In genomic region chr7:154853727-154854095, GRCh38 we compare ENCODE assay signal across 19 cellular contexts.
DNase-seq lines count a peak whose midpoint lies in the region; ATAC-seq, FAIRE-seq and TF ChIP-seq lines count a peak whose summit lies in the region.
"Had no signal": no experiment of that assay in that cellular context is flagged by ENCODE, and none has a peak within 500 bp of the region (broad histone marks: within the 10 kb centered on the region; RNA-seq: fewer than 3 reads in every experiment).

No MANE protein-coding gene starts in this region.

- no peak overlapping the region for H3K9ac ChIP-seq in K562 (ENCODE audit: insufficient read depth in 1 of 2, low read depth in 2 of 2, low read length in 2 of 2)
- H3K9ac ChIP-seq in trophoblast cell (ENCODE audit: low read length) = no peak overlapping the region
- H3K9ac ChIP-seq: BLaER1 had no signal

- TF ChIP-seq RAD21 in K562 (CRISPR knock-in tag; conservative IDR thresholded peaks at IDR 0.05 in 1 of 2, IDR thresholded peaks at IDR 0.05 in 1 of 2) = no peak

- no peak overlapping the region for H4K12ac ChIP-seq in trophoblast cell (ENCODE audit: low read depth, low read length)

- H3K36me3 ChIP-seq in K562 (ENCODE audit: control insufficient read depth, insufficient read depth, low read length) (no peaks in the 10 kb centered on the region), trophoblast cell (ENCODE audit: control insufficient read depth in 1 of 2, insufficient read depth in 2 of 2, low read length in 2 of 2) (no peaks in the 10 kb centered on the region)
- H3K36me3 ChIP-seq: BLaER1, HAP-1 had no signal

- no peak overlapping the region for H3K27ac ChIP-seq in K562 (ENCODE audit: extremely low read depth, low read depth, low read length)
- no peak overlapping the region for H3K27ac ChIP-seq in trophoblast cell (ENCODE audit: low read depth, low read length)
- H3K27ac ChIP-seq: BLaER1 had no signal

- FAIRE-seq in K562 (lab: Jason Lieb, UNC) (no peak), HTR-8/SVneo (lab: Jason Lieb, UNC) (no peak)

- no peak overlapping the region for H3K14ac ChIP-seq in trophoblast cell (ENCODE audit: low read length)

- H3K4me3 ChIP-seq in K562 (no peak overlapping the region), trophoblast cell (ENCODE audit: low read depth, low read length) (no peak overlapping the region)
- H3K4me3 ChIP-seq: BLaER1, HAP-1 had no signal

- TF ChIP-seq EP300 in K562 (IDR thresholded peaks at IDR 0.05; ENCODE audit: low read length) = no peak

- no peak overlapping the region for H2BK120ac ChIP-seq in trophoblast cell (ENCODE audit: insufficient read depth, low read length, poor library complexity)

- H3K79me2 ChIP-seq in K562 (ENCODE audit: control insufficient read depth, insufficient read depth, low read length) = no peaks in the 10 kb centered on the region
- H3K79me2 ChIP-seq in trophoblast cell (ENCODE audit: control insufficient read depth, insufficient read depth, low read length, poor library complexity) = no peaks in the 10 kb centered on the region

- H3K23ac ChIP-seq in trophoblast cell (ENCODE audit: low read length) = no peak overlapping the region

- ATAC-seq in K562 (no peak), left colon (peak; percentile 38), GM18520 (IDR thresholded peaks at IDR 0.05; ENCODE audit: unreplicated experiment) (no peak)
- ATAC-seq: CD8-positive, alpha-beta T cell had no signal

- H3K4me2 ChIP-seq in K562 (ENCODE audit: insufficient read depth, low read length) (no peak overlapping the region), trophoblast cell (ENCODE audit: low read length) (no peak overlapping the region)
- H3K4me2 ChIP-seq: BLaER1 had no signal

- no peak overlapping the region for H2AK5ac ChIP-seq in trophoblast cell (ENCODE audit: low read length)

- no TSS peak for BruUV-seq in K562 (replicated peaks; lab: Mats Ljungman, UMichigan)

- H2AFZ ChIP-seq in K562 (ENCODE audit: low read depth, low read length) (no peak overlapping the region), trophoblast cell (ENCODE audit: insufficient read depth, low read length, poor library complexity) (no peak overlapping the region)

- intact Hi-C loops in K562 (cut with micrococcal nuclease) (no loop called here), left colon (cut with DNase I, micrococcal nuclease) (no loop called here)

- no peak for TF ChIP-seq POLR2A in K562 (conservative IDR thresholded peaks at IDR 0.05)

- 0% methylated on average over 4 of the region's 4 CpGs for WGBS in K562 (ENCODE audit: insufficient coverage, low coverage, missing lambda C conversion rate)
- WGBS in trophoblast cell (ENCODE audit: extremely low coverage, insufficient coverage, insufficient read length) = no CpG with 5 or more reads among the region's 4 CpGs

- H3K9me1 ChIP-seq in K562 (ENCODE audit: control insufficient read depth, insufficient read depth, low read length) = peaks cover 4% of the 10 kb centered on the region

- H3K27me3 ChIP-seq in K562 (ENCODE audit: control insufficient read depth in 2 of 2, insufficient read depth in 2 of 2, low read length in 2 of 2) (peaks cover 40 to 53% of the 10 kb centered on the region in 2 experiments), trophoblast cell (ENCODE audit: insufficient read depth, low read length) (no peaks in the 10 kb centered on the region)
- H3K27me3 ChIP-seq: BLaER1 had no signal

- DNase-seq in M059J (ENCODE audit: low read depth) (peak; percentile 26), K562 (ENCODE audit: extremely low read depth in 1 of 4, low spot score in 3 of 4) (no peak), left colon (no peak), trophoblast cell (peak; percentile 95), HTR-8/SVneo (ENCODE audit: insufficient read length, low spot score) (no peak), activated gamma-delta T cell (lab: John Stamatoyannopoulos, UW) (no peak)
- DNase-seq in stimulated activated CD4-positive, alpha-beta T cell treated with anti-CD3 and anti-CD28 coated beads, Interleukin-4, amount 100 ng/mL, for 4 hours = no peak
- DNase-seq: CD8-positive, alpha-beta T cell; DMS79; KBM-7; NCI-H1417; NCI-H187; NCI-H2107; NCI-H2227 treated with DMSO at 0.1 percent for 48 hours; NCI-H510A treated with DMSO at 0.1 percent for 48 hours; NCI-H82 had no signal

- H3K79me1 ChIP-seq in trophoblast cell (ENCODE audit: low read length) = no peaks in the 10 kb centered on the region

- no peaks in the 10 kb centered on the region for H3K9me3 ChIP-seq in K562 (replicated peaks; ENCODE audit: control insufficient read depth, insufficient read depth, low read depth, low read length)
- H3K9me3 ChIP-seq in trophoblast cell (ENCODE audit: insufficient read depth, low read depth, low read length) = peaks cover 1% of the 10 kb centered on the region
- H3K9me3 ChIP-seq: BLaER1, HAP-1 had no signal

- POLR2A ChIA-PET in K562 (lab: Yijun Ruan, JAX) = no interaction called here

- H3K18ac ChIP-seq in trophoblast cell (ENCODE audit: low read length) = no peak overlapping the region

- 0 out of 2 replicates have a peak, but pooled peaks cover 3% of the 10 kb centered on the region for H4K20me1 ChIP-seq in K562 (replicated peaks; ENCODE audit: control insufficient read depth, insufficient read depth, low read length)
- H4K20me1 ChIP-seq: BLaER1 had no signal

- CTCF ChIA-PET in K562 (lab: Yijun Ruan, JAX; ENCODE audit: low intra/inter-chr PET ratio) = no interaction called here

- TF ChIP-seq CTCF in K562 (IDR thresholded peaks at IDR 0.05 in 2 of 3, conservative IDR thresholded peaks at IDR 0.05 in 1 of 3; ENCODE audit: insufficient read depth in 2 of 3, low read depth in 1 of 3, low read length in 3 of 3) = no peak

- H2BK12ac ChIP-seq in trophoblast cell (ENCODE audit: low read length) = no peak overlapping the region

- H3K4me1 ChIP-seq in K562 (replicated peaks in 1 of 2; ENCODE audit: control insufficient read depth in 2 of 2, insufficient read depth in 2 of 2, low read length in 2 of 2) (no peaks in the 10 kb centered on the region), trophoblast cell (ENCODE audit: control insufficient read depth in 1 of 2, insufficient read depth in 2 of 2, low read length in 2 of 2) (peaks cover 0 to 8% of the 10 kb centered on the region in 2 experiments)
- H3K4me1 ChIP-seq: BLaER1, HAP-1 had no signal

- no peak overlapping the region for H2BK5ac ChIP-seq in trophoblast cell (ENCODE audit: low read depth, low read length, poor library complexity)

- H4K91ac ChIP-seq in trophoblast cell (ENCODE audit: low read depth, low read length) = no peak overlapping the region

- H4K8ac ChIP-seq in trophoblast cell (ENCODE audit: low read depth, low read length) = no peak overlapping the region

- in situ Hi-C loops in K562 (cut with MboI) = no loop called here

- H3K4ac ChIP-seq in trophoblast cell (ENCODE audit: low read depth, low read length) = no peak overlapping the region

TF ChIP-seq in K562, 482 proteins besides CTCF, POLR2A, EP300 and RAD21:
- TF ChIP-seq RFX1 (IDR thresholded peaks at IDR 0.05) (peak; percentile 53), ETV5 (CRISPR knock-in tag; IDR thresholded peaks at IDR 0.05; ENCODE audit: low read depth) (no peak), ATF3 (IDR thresholded peaks at IDR 0.05) (0 out of 2 replicates have a peak, but pooled peaks have one; percentile 23), ATF3 (CRISPR knock-in tag; conservative IDR thresholded peaks at IDR 0.05) (no peak)

Comparison
In these comparisons a context has a peak if more than half of its experiments do, and no peak if none do; other contexts are left out.
1. DNase-seq: peak in M059J (single experiment) and trophoblast cell (2 of 2); none in K562 (0 of 4), left colon (0 of 2), stimulated activated CD4-positive, alpha-beta T cell treated with anti-CD3 and anti-CD28 coated beads, Interleukin-4, amount 100 ng/mL, for 4 hours (0 of 2), HTR-8/SVneo (single experiment) and activated gamma-delta T cell (single experiment).